In the genomic region with DNA sequence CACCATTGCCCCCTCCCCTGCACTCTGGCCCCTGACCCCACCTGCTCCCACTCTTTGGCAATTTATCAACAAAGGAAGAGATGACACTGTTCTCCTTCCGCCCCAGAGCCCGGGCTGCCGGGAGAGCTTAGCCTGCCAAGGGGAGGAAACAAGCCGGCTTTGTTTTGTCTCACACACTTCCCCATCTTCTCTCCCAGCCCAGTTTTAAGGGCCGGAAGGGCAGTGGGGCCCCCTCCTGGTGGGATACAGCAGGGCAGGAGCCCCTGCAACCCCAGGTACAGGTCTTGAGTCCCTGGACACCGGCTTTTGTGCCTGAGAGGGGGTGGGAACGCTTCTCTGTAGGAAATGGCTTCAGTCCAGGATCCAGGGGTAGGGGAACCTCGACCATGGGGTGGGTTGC, we compare ENCODE assay signal across 8 cellular contexts. TPM values are rescaled to one million over a fixed set of nuclear protein-coding genes. Genes with fewer than 3 reads are reported as not detected.
DNase-seq lines count a peak whose midpoint lies in the region; ATAC-seq, FAIRE-seq and TF ChIP-seq lines count a peak whose summit lies in the region.
"Not testable (repeated sequence)": the region's sequence is repeated elsewhere in the genome, so short reads cannot be mapped to it uniquely, and the experiment has no call there.

No MANE protein-coding gene starts in this region.

- not testable (repeated sequence) for DNase-seq in GM12892 (ENCODE audit: insufficient read length); activated B cell treated with CpG ODN at 0.5 μM for 24 hours; heart left ventricle; HepG2 (ENCODE audit: low spot score); neural progenitor cell (ENCODE audit: low spot score); aorta
- peak in 1 of 2 experiments; percentile 57 for DNase-seq in H1 (ENCODE audit: low read depth in 1 of 2, low spot score in 2 of 2)

- not testable (repeated sequence) for H3K27me3 ChIP-seq in H1 (replicated peaks in 1 of 4; ENCODE audit: control insufficient read depth in 3 of 4, extremely low read depth in 1 of 4, insufficient read depth in 3 of 4, low read length in 3 of 4); heart left ventricle; HepG2 (ENCODE audit: control insufficient read depth in 1 of 2, insufficient read depth in 2 of 2, low read length in 2 of 2); neural progenitor cell; aorta (ENCODE audit: control insufficient read depth in 1 of 2, insufficient read depth in 2 of 2, low read length in 1 of 2)

- not testable (repeated sequence) for H3K9me3 ChIP-seq in H1 (ENCODE audit: insufficient read depth in 2 of 2, low read depth in 1 of 2, low read length in 1 of 2); heart left ventricle; HepG2 (ENCODE audit: low read length); neural progenitor cell (ENCODE audit: low read depth); aorta (ENCODE audit: control insufficient read depth, low read length)

- not testable (repeated sequence) for H3K23me2 ChIP-seq in H1 (ENCODE audit: low read depth, low read length)

- not testable (repeated sequence) for H2AFZ ChIP-seq in H1 (ENCODE audit: low read length); HepG2 (ENCODE audit: low read length); neural progenitor cell (replicated peaks)

- 40% methylated on average over 1 of the region's 8 CpGs; no CpG with 5 or more reads in 1 of the 2 experiments for WGBS in H1 (ENCODE audit: extremely low coverage in 1 of 2, insufficient coverage in 1 of 2, insufficient read length in 1 of 2, insufficient replicate concordance in 2 of 2, low coverage in 1 of 2, low lambda C conversion rate in 2 of 2, missing lambda C conversion rate in 1 of 2), 2 experiments
- WGBS in heart left ventricle, 4 donors: 9 to 13% methylated on average over 5 of the region's 8 CpGs; no CpG with 5 or more reads in 2 of the 4 donors
- WGBS in HepG2 (ENCODE audit: low lambda C conversion rate): 0% methylated on average over 4 of the region's 8 CpGs
- WGBS in aorta, 2 donors: 0 to 2% methylated on average over 2 to 5 of the region's 8 CpGs

- H2BK5ac ChIP-seq in H1 (ENCODE audit: low read depth, low read length): not testable (repeated sequence)

- H2BK15ac ChIP-seq in H1 (ENCODE audit: low read length): not testable (repeated sequence)

- not testable (repeated sequence) for H3K36me3 ChIP-seq in H1 (ENCODE audit: control insufficient read depth in 2 of 4, insufficient read depth in 4 of 4, low read length in 3 of 4); heart left ventricle; HepG2 (replicated peaks in 1 of 2; ENCODE audit: control insufficient read depth in 1 of 2, insufficient read depth in 2 of 2, low read length in 2 of 2); neural progenitor cell; aorta (ENCODE audit: control insufficient read depth in 1 of 2, insufficient read depth in 2 of 2, low read length in 1 of 2)

- H3K4me2 ChIP-seq in H1 (ENCODE audit: insufficient read depth in 1 of 2, low read depth in 2 of 2, low read length in 2 of 2); HepG2 (ENCODE audit: low read depth, low read length); neural progenitor cell: not testable (repeated sequence)

- H3K4me3 Mint-ChIP-seq in activated B cell treated with CpG ODN at 0.5 μM for 24 hours, neural progenitor cell: not testable (repeated sequence)

- intact Hi-C loops in activated B cell treated with CpG ODN at 0.5 μM for 24 hours (cut with micrococcal nuclease): loop anchor here (5.0 kb wide), 2 partner anchors 519 to 1619 kb away; partner anchors contain the start of genes LONP2 and NETO2
- intact Hi-C loops in heart left ventricle (cut with DNase I); HepG2 (cut with micrococcal nuclease; ENCODE audit: unreplicated experiment); aorta (cut with DNase I): not testable (repeated sequence)

- not testable (repeated sequence) for H3K36me3 Mint-ChIP-seq in activated B cell treated with CpG ODN at 0.5 μM for 24 hours (ENCODE audit: low read depth); neural progenitor cell

- in situ Hi-C loops in HepG2 (cut with HindIII; ENCODE audit: extremely low pct_ligation_motif_present, low pct_unique_long_range_greater_than_20kb): not testable (repeated sequence)

- H3K79me2 ChIP-seq in H1 (ENCODE audit: control insufficient read depth in 1 of 2, insufficient read depth in 2 of 2, low read length in 2 of 2) (peaks cover 0 to 22% of the 10 kb centered on the region in 2 experiments; a peak in 3 of 4 replicates), HepG2 (ENCODE audit: insufficient read depth, low read length) (peaks cover 18% of the 10 kb centered on the region), neural progenitor cell (ENCODE audit: low read depth) (peaks cover 27% of the 10 kb centered on the region)

- H4K20me1 ChIP-seq in H1 (replicated peaks in 1 of 2; ENCODE audit: control insufficient read depth in 1 of 2, insufficient read depth in 2 of 2, low read length in 2 of 2); HepG2 (ENCODE audit: insufficient read depth, low read length); neural progenitor cell (ENCODE audit: low read depth): not testable (repeated sequence)

- H3K4ac ChIP-seq in H1 (replicated peaks; ENCODE audit: insufficient read length, low read depth, low read length): not testable (repeated sequence)

- not testable (repeated sequence) for H3K79me1 ChIP-seq in H1 (ENCODE audit: low read depth, low read length)

- H3K27ac Mint-ChIP-seq in activated B cell treated with CpG ODN at 0.5 μM for 24 hours, neural progenitor cell: not testable (repeated sequence)

- H3K4me3 ChIP-seq in H1 (ENCODE audit: extremely low read depth in 1 of 4, insufficient read depth in 2 of 4, low read depth in 3 of 4, low read length in 4 of 4); heart left ventricle; HepG2 (replicated peaks in 1 of 3; ENCODE audit: insufficient read depth in 1 of 3, low read depth in 2 of 3, low read length in 3 of 3); neural progenitor cell; aorta (ENCODE audit: low read length in 2 of 2): not testable (repeated sequence)

- not testable (repeated sequence) for H2AK5ac ChIP-seq in H1 (ENCODE audit: low read depth, low read length)

- not testable (repeated sequence) for H2BK20ac ChIP-seq in H1 (ENCODE audit: low read length)

- not testable (repeated sequence) for H3F3A ChIP-seq in neural progenitor cell (ENCODE audit: low read depth)

- ATAC-seq in HG02885 (IDR thresholded peaks at IDR 0.05; ENCODE audit: poor library complexity, unreplicated experiment) (peak; percentile 32), activated B cell treated with CpG ODN at 0.5 μM for 24 hours (ENCODE audit: low read depth) (peak; percentile 16), heart left ventricle (peak; percentile 66 to 76 (median 72)), HepG2 (peak; percentile 78), aorta (ENCODE audit: low FRiP score) (peak; percentile 49)

- not testable (repeated sequence) for H2BK120ac ChIP-seq in H1 (replicated peaks; ENCODE audit: low read depth, low read length)

- POLR2A ChIA-PET in activated B cell treated with CpG ODN at 0.5 μM for 24 hours (lab: Charles Lee); H1 (lab: Charles Lee; ENCODE audit: partially characterized antibody); HepG2 (lab: Yijun Ruan, JAX): not testable (repeated sequence)

- not testable (repeated sequence) for H3K18ac ChIP-seq in H1 (ENCODE audit: extremely low read depth, low read length)

- not testable (repeated sequence) for H3K14ac ChIP-seq in H1 (ENCODE audit: insufficient read length)

- not testable (repeated sequence) for H3K9ac ChIP-seq in H1 (replicated peaks in 1 of 4; ENCODE audit: extremely low read depth in 1 of 4, low read depth in 3 of 4, low read length in 3 of 4); HepG2 (ENCODE audit: insufficient read depth, low read depth, low read length); neural progenitor cell

- H3K56ac ChIP-seq in H1 (replicated peaks; ENCODE audit: insufficient read length, low read depth, low read length): not testable (repeated sequence)

- not testable (repeated sequence) for H3K4me1 ChIP-seq in H1 (replicated peaks in 1 of 4; ENCODE audit: control insufficient read depth in 3 of 4, insufficient read depth in 4 of 4, low read length in 3 of 4); neural progenitor cell; aorta (ENCODE audit: control insufficient read depth in 1 of 2, insufficient read depth in 2 of 2, low read length in 2 of 2)
- H3K4me1 ChIP-seq in heart left ventricle (peaks cover 0 to 24% (median 8%) of the 10 kb centered on the region in 12 donors), HepG2 (ENCODE audit: insufficient read depth, low read length) (peaks cover 32% of the 10 kb centered on the region)

- not testable (repeated sequence) for H4K8ac ChIP-seq in H1 (ENCODE audit: extremely low read depth, insufficient read depth, low read length)

- H3K4me1 Mint-ChIP-seq in activated B cell treated with CpG ODN at 0.5 μM for 24 hours: peaks cover 24% of the 10 kb centered on the region
- peaks cover 15% of the 10 kb centered on the region for H3K4me1 Mint-ChIP-seq in neural progenitor cell

- not testable (repeated sequence) for H3K27ac ChIP-seq in H1 (ENCODE audit: low read depth, low read length); heart left ventricle; HepG2 (ENCODE audit: extremely low read length, insufficient read depth, low read length); neural progenitor cell; aorta (ENCODE audit: low read depth in 1 of 2, low read length in 2 of 2)

- H3K23ac ChIP-seq in H1 (ENCODE audit: insufficient read length): not testable (repeated sequence)

- H3K27me3 Mint-ChIP-seq in activated B cell treated with CpG ODN at 0.5 μM for 24 hours; neural progenitor cell (ENCODE audit: insufficient read depth, low read depth): not testable (repeated sequence)

- TF ChIP-seq EP300 in H1 (IDR thresholded peaks at IDR 0.05; ENCODE audit: borderline replicate concordance in 1 of 2, low read depth in 2 of 2, low read length in 2 of 2); HepG2 (IDR thresholded peaks at IDR 0.05; ENCODE audit: low read depth in 2 of 2, low read length in 2 of 2); HepG2 (CRISPR knock-in tag; IDR thresholded peaks at IDR 0.05; ENCODE audit: borderline replicate concordance): not testable (repeated sequence)

- not testable (repeated sequence) for H3K9me3 Mint-ChIP-seq in activated B cell treated with CpG ODN at 0.5 μM for 24 hours, neural progenitor cell

- H4K91ac ChIP-seq in H1 (replicated peaks; ENCODE audit: insufficient read length, low read length): not testable (repeated sequence)

- FAIRE-seq in GM12892 (lab: Jason Lieb, UNC): peak; percentile 83
- FAIRE-seq in H1 (lab: Jason Lieb, UNC): peak; percentile 95
- peak; percentile 87 for FAIRE-seq in HepG2 (lab: Jason Lieb, UNC)

- TF ChIP-seq POLR2A in GM12892 (IDR thresholded peaks at IDR 0.05; ENCODE audit: low read depth, low read length); H1 (IDR thresholded peaks at IDR 0.05; ENCODE audit: control extremely low read depth in 1 of 2, low read depth in 2 of 2, low read length in 2 of 2); heart left ventricle (IDR thresholded peaks at IDR 0.05); HepG2 (IDR thresholded peaks at IDR 0.05; ENCODE audit: insufficient read depth in 1 of 2, low read depth in 2 of 2, low read length in 2 of 2): not testable (repeated sequence)

- TF ChIP-seq CTCF in activated B cell treated with CpG ODN at 0.5 μM for 24 hours (IDR thresholded peaks at IDR 0.05); H1 (IDR thresholded peaks at IDR 0.05; ENCODE audit: control extremely low read depth in 1 of 3, insufficient read depth in 1 of 3, low read depth in 1 of 3, low read length in 3 of 3); HepG2 (CRISPR knock-in tag; IDR thresholded peaks at IDR 0.05): not testable (repeated sequence)
- TF ChIP-seq CTCF in heart left ventricle (IDR thresholded peaks at IDR 0.05) (peak in 1 of 12 donors; percentile 3), neural progenitor cell (IDR thresholded peaks at IDR 0.05) (peak; percentile 15)

- peak in 1 of 2 experiments; percentile 8; a peak in 2 of 4 replicates for TF ChIP-seq RAD21 in H1 (IDR thresholded peaks at IDR 0.05 in 1 of 2, conservative IDR thresholded peaks at IDR 0.05 in 1 of 2; ENCODE audit: low read depth in 2 of 2, low read length in 2 of 2)
- TF ChIP-seq RAD21 in HepG2 (CRISPR knock-in tag; IDR thresholded peaks at IDR 0.05): not testable (repeated sequence)

- not testable (repeated sequence) for BruUV-seq in HepG2 (replicated peaks; lab: Mats Ljungman, UMichigan)

- H4K5ac ChIP-seq in H1 (ENCODE audit: insufficient read length, low read depth, low read length): not testable (repeated sequence)

- CTCF ChIA-PET in activated B cell treated with CpG ODN at 0.5 μM for 24 hours (lab: Charles Lee); H1 (lab: Charles Lee; ENCODE audit: partially characterized antibody); HepG2 (lab: Yijun Ruan, JAX; ENCODE audit: low intra/inter-chr PET ratio, low total read pairs): not testable (repeated sequence)

- not testable (repeated sequence) for H2BK12ac ChIP-seq in H1 (ENCODE audit: low read depth, low read length)

RNA-seq across cellular contexts. Expression of gene SHCBP1, which starts 2.1 kb away (rescaled TPM):
- 26.4 TPM for polyA plus RNA-seq in GM12892 (2012; ENCODE audit: missing spikeins)
- total RNA-seq in activated B cell treated with CpG ODN at 0.5 μM for 24 hours (1.9 and 2.0 TPM in 2 replicates), heart left ventricle (1 to 10 TPM in 3 of 9 donors, under 1 TPM in 6; 0.19 to 7.6 (median 0.76) TPM), HepG2 (2016; rRNA removed; fragmentation: Illumina TruSeq; extraction: Trizol) (33.0 and 48.9 TPM in 2 replicates), neural progenitor cell (ENCODE audit: low replicate concordance) (13.4 and 18.7 TPM in 2 replicates), aorta (1 to 10 TPM; 1.6 to 2.0 TPM)
- total RNA-seq in H1 (2021; fragmentation: NEBNext Ultra II Directional; extraction: Animal tissue kit (Norgen Biotek cat#: 25700)): 14.8 and 15.3 TPM in 2 replicates
- polyA plus RNA-seq in H1 (2011; rRNA removed) (3.9 and 5.7 TPM in 2 replicates), heart left ventricle (under 1 TPM; 0.28 to 0.57 TPM), HepG2 (2011; rRNA removed) (8.2 and 15.7 TPM in 2 replicates), aorta (under 1 TPM in 1 of 2 donors, not detected in 1; 0.97 TPM)
- 8.4 TPM for polyA plus RNA-seq in H1 (2011; cell fraction: cytosol; rRNA removed)
- polyA plus RNA-seq in H1 (2011; cell fraction: nucleus; rRNA removed): 5.7 TPM
- polyA plus RNA-seq in H1 (2012, experiment 1 of 2): 8.2 to 13.9 TPM (median 10.6 TPM) in 4 replicates
- 1.4 TPM for polyA plus RNA-seq in H1 (2012, experiment 2 of 2)
- 7.1 TPM for polyA plus RNA-seq in H1 (2013, experiment 1 of 2)
- 7.1 TPM for polyA plus RNA-seq in H1 (2013, experiment 2 of 2)
- polyA minus RNA-seq in H1 (2011; rRNA and poly(A)+ RNA removed): 22.2 and 36.5 TPM in 2 replicates
- 7.9 TPM for polyA minus RNA-seq in H1 (2011; cell fraction: cytosol; rRNA and poly(A)+ RNA removed)
- 23.9 TPM for polyA minus RNA-seq in H1 (2011; cell fraction: nucleus; rRNA and poly(A)+ RNA removed)
- 5.0 and 6.1 TPM in 2 replicates for total RNA-seq in HepG2 (2016; cell fraction: cytosol; rRNA removed; fragmentation: Illumina TruSeq; extraction: Trizol; ENCODE audit: low read depth)
- total RNA-seq in HepG2 (2016; cell fraction: insoluble cytoplasmic fraction; rRNA removed; fragmentation: Illumina TruSeq; extraction: Trizol): 32.4 and 47.2 TPM in 2 replicates
- total RNA-seq in HepG2 (2016; cell fraction: membrane; rRNA removed; fragmentation: Illumina TruSeq; extraction: Trizol): 10.4 and 12.6 TPM in 2 replicates
- total RNA-seq in HepG2 (2016; cell fraction: nucleus; rRNA removed; fragmentation: Illumina TruSeq; extraction: Trizol): 27.5 and 30.0 TPM in 2 replicates
- 6.5 and 7.0 TPM in 2 replicates for polyA plus RNA-seq in HepG2 (2011; cell fraction: cytosol; rRNA removed)
- polyA plus RNA-seq in HepG2 (2011; cell fraction: nucleus; rRNA removed): 6.7 and 7.0 TPM in 2 replicates
- 5.5 and 12.5 TPM in 2 replicates for polyA plus RNA-seq in HepG2 (2012)
- polyA plus RNA-seq in HepG2 (2016; cell fraction: cytosol; fragmentation: Illumina TruSeq; extraction: Trizol; ENCODE audit: low read depth): 8.0 and 8.7 TPM in 2 replicates
- 46.5 and 49.0 TPM in 2 replicates for polyA plus RNA-seq in HepG2 (2016; cell fraction: insoluble cytoplasmic fraction; fragmentation: Illumina TruSeq; extraction: Trizol; ENCODE audit: low read depth)
- polyA plus RNA-seq in HepG2 (2016; cell fraction: membrane; fragmentation: Illumina TruSeq; extraction: Trizol; ENCODE audit: low read depth): 11.0 and 11.6 TPM in 2 replicates
- 29.0 and 34.9 TPM in 2 replicates for polyA plus RNA-seq in HepG2 (2016; cell fraction: nucleus; fragmentation: Illumina TruSeq; extraction: Trizol; ENCODE audit: insufficient read depth, low read depth)
- polyA minus RNA-seq in HepG2 (2011; rRNA and poly(A)+ RNA removed; ENCODE audit: low replicate concordance): 16.5 and 44.1 TPM in 2 replicates
- polyA minus RNA-seq in HepG2 (2011; cell fraction: cytosol; rRNA and poly(A)+ RNA removed): 10.4 and 13.5 TPM in 2 replicates
- 16.2 and 22.8 TPM in 2 replicates for polyA minus RNA-seq in HepG2 (2011; cell fraction: nucleus; rRNA and poly(A)+ RNA removed)

Comparison
In these comparisons a context has a peak if more than half of its experiments do, and no peak if none do; other contexts are left out.
1. ATAC-seq: peak in every context shown above with its lines; median percentile 78 in HepG2; 72 in heart left ventricle; 49 in aorta; 32 in HG02885; 16 in activated B cell treated with CpG ODN at 0.5 μM for 24 hours.